Comparison of ENCODE assay signal across 1 cellular context in the genomic region with DNA sequence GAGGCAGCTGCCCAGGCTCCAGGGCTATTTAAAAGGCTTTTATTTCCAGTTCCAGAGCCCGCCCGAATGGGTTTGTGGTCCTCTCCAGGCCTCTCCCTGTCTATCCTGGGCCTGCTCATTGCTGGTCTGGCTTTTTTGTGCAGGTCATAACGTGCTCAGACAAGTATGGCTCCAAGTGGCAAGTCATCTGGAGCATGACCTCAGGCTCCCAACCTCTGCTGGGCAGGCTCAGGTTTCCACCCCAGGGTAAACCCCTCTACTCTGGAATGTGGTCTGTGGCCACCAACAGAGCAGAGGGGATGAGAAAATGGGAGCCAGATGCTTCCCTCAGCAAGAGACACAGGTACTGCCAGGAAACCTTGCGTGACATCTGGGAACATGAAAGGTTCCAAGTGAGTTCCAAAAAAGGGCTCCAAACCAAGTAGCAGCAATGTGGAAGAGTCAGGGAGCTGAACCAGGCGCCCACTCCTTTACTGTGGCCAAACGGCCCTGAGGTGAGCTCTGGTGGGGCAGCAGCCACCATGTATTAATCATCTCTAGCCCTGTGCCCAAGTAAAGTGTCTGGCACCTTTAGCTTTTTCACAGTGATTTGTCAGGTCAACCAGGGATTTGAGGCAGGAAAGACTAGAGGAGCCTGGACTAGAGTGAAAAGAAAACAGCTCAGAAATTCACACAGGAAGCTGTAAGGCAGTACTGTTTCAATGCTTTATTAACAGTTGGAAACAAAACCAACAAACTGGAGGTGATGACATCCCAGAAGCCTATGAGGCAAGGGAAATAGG.
TF ChIP-seq lines count a peak whose summit lies in the region.

No MANE protein-coding gene starts in this region.

TF ChIP-seq in IMR-90, 13 proteins besides CTCF, POLR2A, EP300 and RAD21:
- TF ChIP-seq MAFK (IDR thresholded peaks at IDR 0.05; ENCODE audit: low read depth, low read length) (no peak), RFX5 (IDR thresholded peaks at IDR 0.05; ENCODE audit: low read depth, low read length) (no peak), FOS (IDR thresholded peaks at IDR 0.05; ENCODE audit: low read depth, low read length) (no peak), CHD1 (IDR thresholded peaks at IDR 0.05; ENCODE audit: low read depth, low read length) (no peak), BHLHE40 (IDR thresholded peaks at IDR 0.05; ENCODE audit: low read depth, low read length) (no peak), MXI1 (IDR thresholded peaks at IDR 0.05; ENCODE audit: borderline replicate concordance, low read depth, low read length) (no peak), CEBPB (IDR thresholded peaks at IDR 0.05; ENCODE audit: low read depth, low read length) (no peak), SMC3 (IDR thresholded peaks at IDR 0.05; ENCODE audit: low read depth, low read length) (no peak), NFE2L2 (IDR thresholded peaks at IDR 0.05; ENCODE audit: low read depth, low read length) (no peak), MAZ (IDR thresholded peaks at IDR 0.05; ENCODE audit: borderline replicate concordance, low read depth, low read length) (no peak), RCOR1 (IDR thresholded peaks at IDR 0.05; ENCODE audit: insufficient replicate concordance, low read length) (no peak)
- TF ChIP-seq, protein P1, sequence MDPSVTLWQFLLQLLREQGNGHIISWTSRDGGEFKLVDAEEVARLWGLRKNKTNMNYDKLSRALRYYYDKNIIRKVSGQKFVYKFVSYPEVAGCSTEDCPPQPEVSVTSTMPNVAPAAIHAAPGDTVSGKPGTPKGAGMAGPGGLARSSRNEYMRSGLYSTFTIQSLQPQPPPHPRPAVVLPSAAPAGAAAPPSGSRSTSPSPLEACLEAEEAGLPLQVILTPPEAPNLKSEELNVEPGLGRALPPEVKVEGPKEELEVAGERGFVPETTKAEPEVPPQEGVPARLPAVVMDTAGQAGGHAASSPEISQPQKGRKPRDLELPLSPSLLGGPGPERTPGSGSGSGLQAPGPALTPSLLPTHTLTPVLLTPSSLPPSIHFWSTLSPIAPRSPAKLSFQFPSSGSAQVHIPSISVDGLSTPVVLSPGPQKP (IDR thresholded peaks at IDR 0.05; ENCODE audit: borderline replicate concordance, low read depth, low read length), result no peak
- TF ChIP-seq, protein P2, sequence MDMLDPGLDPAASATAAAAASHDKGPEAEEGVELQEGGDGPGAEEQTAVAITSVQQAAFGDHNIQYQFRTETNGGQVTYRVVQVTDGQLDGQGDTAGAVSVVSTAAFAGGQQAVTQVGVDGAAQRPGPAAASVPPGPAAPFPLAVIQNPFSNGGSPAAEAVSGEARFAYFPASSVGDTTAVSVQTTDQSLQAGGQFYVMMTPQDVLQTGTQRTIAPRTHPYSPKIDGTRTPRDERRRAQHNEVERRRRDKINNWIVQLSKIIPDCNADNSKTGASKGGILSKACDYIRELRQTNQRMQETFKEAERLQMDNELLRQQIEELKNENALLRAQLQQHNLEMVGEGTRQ (IDR thresholded peaks at IDR 0.05; ENCODE audit: low read depth, low read length), result no peak
